ENCODE assay signal across 7 cellular contexts in the genomic region with DNA sequence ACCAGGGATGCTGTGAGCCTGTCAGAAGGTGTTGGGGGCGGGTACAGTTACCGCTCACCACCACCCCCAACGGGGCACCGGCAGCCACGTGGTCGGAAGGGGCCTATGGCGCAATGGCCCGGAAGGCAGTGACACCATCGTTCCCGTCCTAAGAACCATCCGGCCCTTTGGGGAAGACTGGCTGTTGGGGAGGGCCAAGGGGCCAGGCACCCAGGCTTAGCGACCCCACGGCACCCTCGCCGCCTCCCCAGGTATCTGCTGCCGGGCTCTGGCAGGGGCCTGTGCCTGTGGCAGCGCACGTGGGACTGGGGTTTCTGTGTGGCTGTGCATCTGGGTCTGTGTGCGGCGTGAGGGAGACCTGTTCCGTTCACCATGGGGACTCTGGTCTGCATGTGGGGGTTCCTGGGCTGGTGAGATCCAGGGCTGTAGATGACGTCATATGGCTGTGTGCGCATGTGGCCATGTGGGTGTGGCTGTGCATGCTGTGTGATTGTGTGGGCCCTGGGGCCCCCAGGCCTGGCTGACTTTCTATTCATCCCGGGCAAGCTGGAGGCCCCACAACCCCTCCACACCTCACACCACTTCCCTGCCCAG. TPM values are rescaled to one million over a fixed set of nuclear protein-coding genes. Genes with fewer than 3 reads are reported as not detected.
A peak's percentile ranks its signal among the peaks of the same experiment; 100 is the strongest.
DNase-seq lines count a peak whose midpoint lies in the region; ATAC-seq and TF ChIP-seq lines count a peak whose summit lies in the region.

No MANE protein-coding gene starts in this region.

- TF ChIP-seq CTCF in activated CD8-positive, alpha-beta T cell treated with anti-CD3 and anti-CD28 coated beads for 36 hours (IDR thresholded peaks at IDR 0.05) = no peak

- POLR2A ChIA-PET in activated CD8-positive, alpha-beta T cell treated with anti-CD3 and anti-CD28 coated beads for 36 hours (lab: Charles Lee) = interaction anchor here (0.8 to 2.3 kb wide), 5 partner anchors 17 to 157 kb away, joined by 3 to 6 read pairs (median 3); partner anchors contain the start of gene CASTOR1

- H3K4me3 Mint-ChIP-seq in activated CD8-positive, alpha-beta T cell treated with anti-CD3 and anti-CD28 coated beads for 36 hours = peak overlapping the region; percentile 95

- H3K4me1 Mint-ChIP-seq in activated CD8-positive, alpha-beta T cell treated with anti-CD3 and anti-CD28 coated beads for 36 hours (ENCODE audit: low read depth) = peaks cover 40% of the 10 kb centered on the region

- DNase-seq in HUDEP-2 (lab: John Stamatoyannopoulos, UW; ENCODE audit: unreplicated experiment in 76 of 76) (peak in 72 of 76 experiments; percentile 35 to 85 (median 70)), germinal center (ENCODE audit: low spot score) (peak; percentile 86), NCI-H510A treated with DMSO at 0.1 percent for 48 hours (lab: John Stamatoyannopoulos, UW) (no peak), RKO (ENCODE audit: low spot score) (no peak)
- peak; percentile 94 for DNase-seq in activated CD8-positive, alpha-beta T cell treated with anti-CD3 and anti-CD28 coated beads for 36 hours
- peak; percentile 76 to 82 for DNase-seq in stimulated activated CD4-positive, alpha-beta T cell treated with anti-CD3 and anti-CD28 coated beads, Interleukin-4, amount 100 ng/mL, for 48 hours (ENCODE audit: low read depth in 2 of 2)

- H3K9me3 Mint-ChIP-seq in activated CD8-positive, alpha-beta T cell treated with anti-CD3 and anti-CD28 coated beads for 36 hours = no peaks in the 10 kb centered on the region

- intact Hi-C loops in activated CD8-positive, alpha-beta T cell treated with anti-CD3 and anti-CD28 coated beads for 36 hours (cut with micrococcal nuclease) = no loop called here

- peaks cover 64% of the 10 kb centered on the region for H3K36me3 Mint-ChIP-seq in activated CD8-positive, alpha-beta T cell treated with anti-CD3 and anti-CD28 coated beads for 36 hours (ENCODE audit: low read depth)

- ATAC-seq in GM19455 (IDR thresholded peaks at IDR 0.05; ENCODE audit: unreplicated experiment) = peak; percentile 76
- peak; percentile 68 for ATAC-seq in activated CD8-positive, alpha-beta T cell treated with anti-CD3 and anti-CD28 coated beads for 36 hours

- peak overlapping the region; percentile 99 for H3K27ac Mint-ChIP-seq in activated CD8-positive, alpha-beta T cell treated with anti-CD3 and anti-CD28 coated beads for 36 hours

- no peaks in the 10 kb centered on the region for H3K27me3 Mint-ChIP-seq in activated CD8-positive, alpha-beta T cell treated with anti-CD3 and anti-CD28 coated beads for 36 hours

- CTCF ChIA-PET in activated CD8-positive, alpha-beta T cell treated with anti-CD3 and anti-CD28 coated beads for 36 hours (lab: Charles Lee) = interaction anchor here (3.3 to 4.5 kb wide), 3 partner anchors 19 to 158 kb away, joined by 17 to 45 read pairs (median 23); partner anchors contain the start of gene RNF215

RNA-seq across cellular contexts. Expression of gene OSM, which starts 0.7 kb away (rescaled TPM):
- total RNA-seq in activated CD8-positive, alpha-beta T cell treated with anti-CD3 and anti-CD28 coated beads for 36 hours = 10 to 100 TPM; 44.3 to 45.7 TPM

RNA-seq across cellular contexts. Expression of gene LIF, which starts 19.4 kb away (rescaled TPM):
- 100 to 1,000 TPM; 160 to 161 TPM for total RNA-seq in activated CD8-positive, alpha-beta T cell treated with anti-CD3 and anti-CD28 coated beads for 36 hours

RNA-seq across cellular contexts. Expression of gene CASTOR1, which starts 23.4 kb away (rescaled TPM):
- total RNA-seq in activated CD8-positive, alpha-beta T cell treated with anti-CD3 and anti-CD28 coated beads for 36 hours = 1 to 10 TPM; 4.2 to 5.1 TPM

Comparison
In these comparisons a context has a peak if more than half of its experiments do, and no peak if none do; other contexts are left out.
1. DNase-seq: peak in HUDEP-2 (72 of 76), activated CD8-positive, alpha-beta T cell treated with anti-CD3 and anti-CD28 coated beads for 36 hours (single experiment), germinal center (single experiment) and stimulated activated CD4-positive, alpha-beta T cell treated with anti-CD3 and anti-CD28 coated beads, Interleukin-4, amount 100 ng/mL, for 48 hours (2 of 2); none in NCI-H510A treated with DMSO at 0.1 percent for 48 hours (single experiment) and RKO (single experiment).